Comparison of ENCODE assay signal across 9 cellular contexts in the genomic region with DNA sequence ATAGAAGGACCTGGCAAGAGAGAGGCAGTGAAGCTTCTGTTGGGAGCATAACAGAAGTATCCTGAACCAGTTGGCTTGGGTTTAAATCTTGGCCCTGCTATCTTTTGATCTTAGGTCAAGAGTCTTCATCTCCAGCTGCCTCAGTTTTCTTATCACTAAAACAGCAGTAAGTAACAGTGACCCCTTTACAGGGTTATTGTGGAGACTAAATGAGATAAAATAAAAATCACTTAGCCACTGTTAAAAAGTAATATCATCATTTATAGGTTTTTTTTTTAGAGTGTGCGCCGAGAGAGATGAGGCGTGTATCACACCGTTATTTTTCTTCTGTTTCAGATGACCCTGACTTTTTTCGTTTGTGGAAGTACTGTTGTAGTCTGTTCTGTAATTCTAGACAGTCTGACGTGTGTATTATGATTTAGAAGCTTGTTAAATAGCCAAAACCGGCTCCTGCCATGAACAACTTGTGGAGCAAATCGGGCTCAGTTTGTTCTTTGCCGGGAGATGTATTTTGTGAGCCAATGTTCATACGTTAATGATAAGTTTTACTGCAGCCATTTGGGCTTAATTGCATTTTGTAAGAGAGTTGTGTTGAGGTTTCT. TPM values are rescaled to one million over a fixed set of nuclear protein-coding genes. Genes with fewer than 3 reads are reported as not detected.
DNase-seq lines count a peak whose midpoint lies in the region; ATAC-seq, FAIRE-seq and TF ChIP-seq lines count a peak whose summit lies in the region.
"Had no signal": no experiment of that assay in that cellular context is flagged by ENCODE, and none has a peak within 500 bp of the region (broad histone marks: within the 10 kb centered on the region; RNA-seq: fewer than 3 reads in every experiment).

No MANE protein-coding gene starts in this region.

- H3K36me3 Mint-ChIP-seq in activated T-cell treated with anti-CD3 and anti-CD28 coated beads, Interleukin-2, amount 50 U/mL, for 4 hours (ENCODE audit: insufficient read depth), result peaks cover 18% of the 10 kb centered on the region

- TF ChIP-seq RAD21 in GM12878 (IDR thresholded peaks at IDR 0.05; ENCODE audit: insufficient read depth, low read depth, low read length), result no peak

- CTCF ChIA-PET in GM12878 (lab: Yijun Ruan, JAX), result interaction anchor here (0.9 to 4.4 kb wide), 4 partner anchors 24 to 76 kb away, joined by 3 to 29 read pairs (median 12); a partner anchor contains a TSS

- intact Hi-C loops in GM12878 (cut with micrococcal nuclease; ENCODE audit: unreplicated experiment), result loop anchor here (10.0 kb wide), 1 partner anchor 159 kb away; a partner anchor contains a TSS
- intact Hi-C loops in lower leg skin (cut with DNase I; ENCODE audit: low total_unique reads), result no loop called here
- intact Hi-C loops in transverse colon (cut with DNase I; ENCODE audit: low total_unique reads), result no loop called here

- no TSS peak for BruUV-seq in GM12878 (replicated peaks; lab: Mats Ljungman, UMichigan)

- H2AFZ ChIP-seq in GM12878 (ENCODE audit: control insufficient read depth, low read depth, low read length), result no peak overlapping the region

- H3K4me2 ChIP-seq in GM12878 (ENCODE audit: control insufficient read depth, insufficient read depth), result peak overlapping the region; percentile 91

- peaks cover 2 to 6% of the 10 kb centered on the region in 2 experiments; a peak in 2 of 4 replicates for H3K36me3 ChIP-seq in GM12878 (ENCODE audit: control insufficient read depth in 2 of 2, insufficient read depth in 2 of 2, low read length in 1 of 2)
- H3K36me3 ChIP-seq in transverse colon, result peaks cover 0 to 2% (median under 1%) of the 10 kb centered on the region in 4 donors

- peak overlapping the region; percentile 95 for H3K4me3 ChIP-seq in GM12878
- H3K4me3 ChIP-seq in lower leg skin (ENCODE audit: low read depth, poor library complexity, severe bottlenecking), result peak overlapping the region; percentile 57
- H3K4me3 ChIP-seq in transverse colon, result peak overlapping the region; percentile 74 to 96 (median 90)

- no peak for ATAC-seq in activated T-cell treated with anti-CD3 and anti-CD28 coated beads, Interleukin-2, amount 50 U/mL, for 4 hours
- no peak for ATAC-seq in GM12878
- no peak for ATAC-seq in left lobe of liver

- H3K9me3 ChIP-seq in GM12878 (replicated peaks; ENCODE audit: control insufficient read depth, insufficient read depth, low read length), result no peaks in the 10 kb centered on the region
- H3K9me3 ChIP-seq in transverse colon, result no peaks in the 10 kb centered on the region

- DNase-seq in activated T-cell treated with anti-CD3 and anti-CD28 coated beads, Interleukin-2, amount 50 U/mL, for 4 hours, result no peak
- no peak for DNase-seq in activated T-cell treated with anti-CD3 and anti-CD28 coated beads, Interleukin-2, amount 50 U/mL, for 48 hours
- no peak for DNase-seq in GM12878 (ENCODE audit: low read depth, low spot score)
- DNase-seq in lower leg skin (ENCODE audit: low spot score in 2 of 2), result no peak
- no peak for DNase-seq in transverse colon
- no peak for DNase-seq in left lobe of liver (ENCODE audit: low spot score)
- no peak for DNase-seq in NCI-H526 treated with DMSO at 0.1 percent for 48 hours (lab: John Stamatoyannopoulos, UW)
- DNase-seq in superior temporal gyrus (ENCODE audit: extremely low spot score), result no peak

- RAD21 ChIA-PET in GM12878 (lab: Charles Lee; ENCODE audit: unreplicated experiment), result interaction anchor here (2.5 to 3.8 kb wide), 3 partner anchors 14 to 75 kb away, joined by 9 to 54 read pairs (median 23); a partner anchor contains a TSS

- H3K4me3 Mint-ChIP-seq in activated T-cell treated with anti-CD3 and anti-CD28 coated beads, Interleukin-2, amount 50 U/mL, for 4 hours, result peak overlapping the region; percentile 89

- TF ChIP-seq EP300 in GM12878 (IDR thresholded peaks at IDR 0.05; ENCODE audit: borderline replicate concordance in 1 of 2, control insufficient read depth in 1 of 2, low read depth in 2 of 2, low read length in 2 of 2) (no peak), transverse colon (IDR thresholded peaks at IDR 0.05; ENCODE audit: low read depth) (no peak)

- TF ChIP-seq CTCF in GM12878 (IDR thresholded peaks at IDR 0.05 in 2 of 3, conservative IDR thresholded peaks at IDR 0.05 in 1 of 3; ENCODE audit: control insufficient read depth in 2 of 3, extremely low read depth in 1 of 3, insufficient read depth in 1 of 3, low read depth in 3 of 3, low read length in 3 of 3) (no peak), lower leg skin (IDR thresholded peaks at IDR 0.05) (no peak), transverse colon (IDR thresholded peaks at IDR 0.05) (no peak)

- peak overlapping the region; percentile 91 for H3K9ac ChIP-seq in GM12878 (ENCODE audit: control insufficient read depth, insufficient read depth, low read length)

- H3K27ac ChIP-seq in GM12878 (ENCODE audit: control insufficient read depth, insufficient read depth) (peak overlapping the region; percentile 87), transverse colon (peak overlapping the region; percentile 95 to 99 (median 98))

- H3K4me1 Mint-ChIP-seq in activated T-cell treated with anti-CD3 and anti-CD28 coated beads, Interleukin-2, amount 50 U/mL, for 4 hours (ENCODE audit: low read depth), result peaks cover 33% of the 10 kb centered on the region

- POLR2A ChIA-PET in GM12878 (lab: Charles Lee), result interaction anchor here (0.9 to 3.7 kb wide), 6 partner anchors 37 to 172 kb away, joined by 3 to 23 read pairs (median 6); a partner anchor contains a TSS

- no peaks in the 10 kb centered on the region for H3K27me3 Mint-ChIP-seq in activated T-cell treated with anti-CD3 and anti-CD28 coated beads, Interleukin-2, amount 50 U/mL, for 4 hours (ENCODE audit: low read depth)

- peaks cover 7% of the 10 kb centered on the region; the same call in 1 of the 2 replicates for H3K4me1 ChIP-seq in GM12878 (ENCODE audit: control insufficient read depth, insufficient read depth, low read length)
- peaks cover 13 to 42% (median 34%) of the 10 kb centered on the region in 4 donors for H3K4me1 ChIP-seq in transverse colon

- under 1% methylated on average over 10 of the region's 10 CpGs for WGBS in GM12878 (ENCODE audit: insufficient coverage, insufficient replicate concordance, low lambda C conversion rate, missing lambda C conversion rate)
- 8% methylated on average over 10 of the region's 10 CpGs for WGBS in lower leg skin, 2 donors
- WGBS in transverse colon (ENCODE audit: low coverage in 1 of 2), 2 donors, result 9 to 10% methylated on average over 10 of the region's 10 CpGs

- 0 out of 2 replicates have a peak, but pooled peaks cover 4% of the 10 kb centered on the region for H4K20me1 ChIP-seq in GM12878 (ENCODE audit: control insufficient read depth, insufficient read depth)

- TF ChIP-seq POLR2A in GM12878 (IDR thresholded peaks at IDR 0.05; ENCODE audit: low read depth, low read length), result no peak
- no peak for TF ChIP-seq POLR2A in lower leg skin (IDR thresholded peaks at IDR 0.05)
- no peak for TF ChIP-seq POLR2A in transverse colon (IDR thresholded peaks at IDR 0.05)

- H3K9me3 Mint-ChIP-seq in activated T-cell treated with anti-CD3 and anti-CD28 coated beads, Interleukin-2, amount 50 U/mL, for 4 hours, result no peaks in the 10 kb centered on the region

- H3K27me3 ChIP-seq in GM12878 (replicated peaks in 1 of 2; ENCODE audit: control insufficient read depth in 2 of 2, insufficient read depth in 2 of 2, low read length in 1 of 2) (no peaks in the 10 kb centered on the region), transverse colon (no peaks in the 10 kb centered on the region)

- in situ Hi-C loops in GM12878 (cut with MboI), result no loop called here
- in situ Hi-C loops in transverse colon (cut with MboI; ENCODE audit: low pct_ligation_motif_present in 1 of 4, low pct_unique_long_range_greater_than_20kb in 1 of 4, low sequenced_read_pairs in 3 of 4), result no loop called here

- SMC1A ChIA-PET in GM12878 (lab: Charles Lee; ENCODE audit: uncharacterized antibody, unreplicated experiment), result interaction anchor here (0.9 to 2.7 kb wide), 6 partner anchors 15 to 126 kb away, joined by 3 to 27 read pairs (median 6); a partner anchor contains a TSS

- peaks cover 49% of the 10 kb centered on the region for H3K79me2 ChIP-seq in GM12878 (ENCODE audit: control insufficient read depth, insufficient read depth, low read length)

- no peak for FAIRE-seq in GM12878 (lab: Jason Lieb, UNC)
- FAIRE-seq: G401.6 had no signal

TF ChIP-seq in GM12878, 131 proteins besides CTCF, POLR2A, EP300 and RAD21 (continues in another document):
- TF ChIP-seq FOS (IDR thresholded peaks at IDR 0.05; ENCODE audit: borderline replicate concordance, extremely low read depth, insufficient read length) (no peak), POLR2AphosphoS2 (IDR thresholded peaks at IDR 0.05; ENCODE audit: low read depth, low read length) (no peak), ZNF622 (IDR thresholded peaks at IDR 0.05) (no peak), CBX3 (IDR thresholded peaks at IDR 0.05; ENCODE audit: borderline replicate concordance, low read depth) (no peak), PAX8 (IDR thresholded peaks at IDR 0.05) (no peak)

RNA-seq across cellular contexts. Expression of a gene that starts 1.2 kb away (rescaled TPM):
- 100 to 1,000 TPM; 134 to 145 (median 142) TPM for total RNA-seq in activated T-cell treated with anti-CD3 and anti-CD28 coated beads, Interleukin-2, amount 50 U/mL, for 4 hours
- total RNA-seq in GM12878 (2013; cell fraction: nucleolus; rRNA removed), result 61.9 and 62.2 TPM in 2 replicates
- total RNA-seq in GM12878 (2014; rRNA removed), result 76.2 and 77.4 TPM in 2 replicates
- 146 and 149 TPM in 2 replicates for total RNA-seq in GM12878 (2014; rRNA removed; fragmentation: Illumina TruSeq; extraction: Trizol)
- 135 and 136 TPM in 2 replicates for total RNA-seq in GM12878 (2021)
- polyA plus RNA-seq in GM12878 (2011; ENCODE audit: low read depth), result 36.4 TPM
- 98.0 and 109 TPM in 2 replicates for polyA plus RNA-seq in GM12878 (2011; rRNA removed)
- polyA plus RNA-seq in GM12878 (2011; cell fraction: cytosol; rRNA removed), result 53.6 and 64.1 TPM in 2 replicates
- polyA plus RNA-seq in GM12878 (2011; cell fraction: nucleus; rRNA removed), result 57.5 and 60.4 TPM in 2 replicates
- 58.3 and 61.2 TPM in 2 replicates for polyA plus RNA-seq in GM12878 (2012)
- 153 and 173 TPM in 2 replicates for polyA plus RNA-seq in GM12878 (2014; fragmentation: Illumina TruSeq; extraction: Trizol)
- 100 to 1,000 TPM in 1 of 2 experiments, 10 to 100 TPM in 1; 76.3 to 173 TPM for polyA plus RNA-seq in GM12878 (2014; fragmentation: Nextera tagmentation; extraction: Ambion mirVana)
- polyA plus RNA-seq in GM12878 (2014; rRNA removed), result 80.0 and 96.9 TPM in 2 replicates
- 100 to 1,000 TPM; 135 to 151 TPM for polyA plus RNA-seq in GM12878 (2016; fragmentation: Nextera tagmentation; extraction: Ambion mirVana)
- polyA minus RNA-seq in GM12878 (2011; rRNA and poly(A)+ RNA removed), result 112 and 132 TPM in 2 replicates
- 40.8 and 57.2 TPM in 2 replicates for polyA minus RNA-seq in GM12878 (2011; cell fraction: cytosol; rRNA and poly(A)+ RNA removed)
- 33.6 and 44.1 TPM in 2 replicates for polyA minus RNA-seq in GM12878 (2011; cell fraction: nucleus; rRNA and poly(A)+ RNA removed)
- 100 to 1,000 TPM in 1 of 4 donors, 10 to 100 TPM in 3; 64.1 to 102 (median 76.9) TPM for total RNA-seq in lower leg skin
- 10 to 100 TPM; 25.8 to 73.7 (median 59.9) TPM for total RNA-seq in transverse colon
- 34.8 TPM for total RNA-seq in left lobe of liver
